ENCODE assay signal across 5 cellular contexts in the genomic region with DNA sequence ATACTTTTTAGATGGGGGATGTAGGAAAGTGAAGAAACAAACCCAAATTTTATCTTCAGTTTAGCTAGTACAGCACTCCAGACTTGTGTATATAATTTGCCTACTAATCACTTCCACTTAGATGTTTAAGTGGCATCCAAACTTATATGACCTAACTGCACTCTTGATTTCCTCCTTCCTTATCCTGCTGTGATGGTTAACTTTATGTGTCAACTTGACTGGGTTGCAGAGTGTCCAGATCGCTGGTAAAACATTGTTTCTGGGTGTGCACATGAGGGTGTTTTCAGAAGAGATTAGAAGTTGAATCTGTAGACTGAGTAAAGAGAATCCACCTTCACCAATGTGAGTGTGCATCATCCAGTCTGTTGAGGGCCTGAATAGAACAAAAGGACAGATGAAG.
"Had no signal": no experiment of that assay in that cellular context is flagged by ENCODE, and none has a peak within 500 bp of the region (broad histone marks: within the 10 kb centered on the region; RNA-seq: fewer than 3 reads in every experiment).

No MANE protein-coding gene starts in this region.

- ATAC-seq: HepG2 had no signal

- DNase-seq: GM23248, H9, HCEC 1CT, KBM-7 had no signal
